In the genomic region with DNA sequence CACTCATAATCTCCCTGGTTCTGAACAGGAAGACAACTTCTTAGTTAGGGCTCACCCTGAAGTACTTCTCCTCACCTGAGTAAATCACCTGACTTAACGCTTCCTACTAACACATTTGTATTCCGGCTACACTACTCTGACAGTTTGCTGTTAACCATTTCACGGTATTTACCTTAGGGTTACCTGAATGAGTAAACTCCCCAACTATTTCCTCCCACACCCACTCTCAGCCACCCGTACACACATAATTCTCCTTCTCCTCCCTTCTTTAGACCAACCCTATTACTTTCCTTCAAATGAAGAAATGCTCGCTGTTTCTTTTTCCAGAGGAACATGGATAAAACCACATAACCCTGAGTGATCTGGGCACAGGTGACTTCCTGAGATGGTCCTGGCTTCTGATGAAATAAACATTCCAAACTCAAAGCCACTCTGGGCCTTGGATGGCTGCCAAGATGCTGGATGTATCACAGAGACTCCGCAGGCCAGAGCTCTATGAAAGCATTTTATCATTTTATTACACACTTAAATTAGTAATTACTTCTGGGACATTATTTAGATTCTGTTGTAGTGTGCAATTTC, we compare ENCODE assay signal across 11 cellular contexts.
A peak's percentile ranks its signal among the peaks of the same experiment; 100 is the strongest.
DNase-seq lines count a peak whose midpoint lies in the region; ATAC-seq and TF ChIP-seq lines count a peak whose summit lies in the region.
"Had no signal": no experiment of that assay in that cellular context is flagged by ENCODE, and none has a peak within 500 bp of the region (broad histone marks: within the 10 kb centered on the region; RNA-seq: fewer than 3 reads in every experiment).

No MANE protein-coding gene starts in this region.

- H3K27ac ChIP-seq in transverse colon = peak overlapping the region; percentile 55 to 78 (median 76)
- H3K27ac ChIP-seq: neural progenitor cell had no signal

- TF ChIP-seq POLR2A in transverse colon (IDR thresholded peaks at IDR 0.05) = no peak

- H3K4me3 ChIP-seq in transverse colon = no peak overlapping the region
- H3K4me3 ChIP-seq: neural progenitor cell had no signal

- 31 to 43% methylated on average over 6 of the region's 6 CpGs for whole genome bisulfite sequencing in transverse colon (ENCODE audit: low coverage in 1 of 2), 2 donors

- in situ Hi-C loops in transverse colon (cut with MboI; ENCODE audit: low pct_ligation_motif_present in 1 of 4, low pct_unique_long_range_greater_than_20kb in 1 of 4, low sequenced_read_pairs in 3 of 4) = no loop called here

- DNase-seq in NCI-H82 (lab: John Stamatoyannopoulos, UW) = peak; percentile 23
- DNase-seq in NCI-H82 treated with DMSO at 0.1 percent for 48 hours (lab: John Stamatoyannopoulos, UW; ENCODE audit: unreplicated experiment) = no peak
- peak; percentile 73 for DNase-seq in NCI-H510A (lab: John Stamatoyannopoulos, UW)
- DNase-seq in transverse colon = peak; percentile 78
- DNase-seq in OCI-M1 (lab: John Stamatoyannopoulos, UW) = no peak
- no peak for DNase-seq in GOT3 (lab: John Stamatoyannopoulos, UW)
- no peak for DNase-seq in hepatic stellate cell (ENCODE audit: low spot score)
- DNase-seq: activated CD4-positive, alpha-beta T cell treated with anti-CD3 and anti-CD28 coated beads for 1 hour; stimulated activated naive CD8-positive, alpha-beta T cell treated with anti-CD3 and anti-CD28 coated beads, Interleukin-15, Interleukin-2, amounts not matched to agents 100 U/mL and 50 U/mL, for 24 hours had no signal

- no peaks in the 10 kb centered on the region for H3K9me3 ChIP-seq in transverse colon

- intact Hi-C loops in transverse colon (cut with DNase I; ENCODE audit: low total_unique reads) = loop anchor here (5.0 kb wide), 1 partner anchor 1392 kb away; no protein-coding TSS in a partner anchor

- H3K27me3 ChIP-seq in transverse colon = no peaks in the 10 kb centered on the region
- H3K27me3 ChIP-seq: neural progenitor cell had no signal

- H3K4me1 ChIP-seq in transverse colon = peaks cover 0 to 43% (median 22%) of the 10 kb centered on the region in 4 donors

- peak; percentile 67 for TF ChIP-seq EP300 in transverse colon (IDR thresholded peaks at IDR 0.05; ENCODE audit: low read depth)

- H3K36me3 ChIP-seq in transverse colon = no peaks in the 10 kb centered on the region
- H3K36me3 ChIP-seq: neural progenitor cell had no signal

- peak in 1 of 5 experiments; percentile 36 for TF ChIP-seq CTCF in transverse colon (IDR thresholded peaks at IDR 0.05)

- ATAC-seq in esophagus mucosa = peak; percentile 100
- ATAC-seq: stimulated activated naive CD8-positive, alpha-beta T cell treated with anti-CD3 and anti-CD28 coated beads, Interleukin-15, Interleukin-2, amounts not matched to agents 100 U/mL and 50 U/mL, for 24 hours had no signal

Comparison
In these comparisons a context has a peak if more than half of its experiments do, and no peak if none do; other contexts are left out.
1. DNase-seq: peak in NCI-H82 (single experiment), NCI-H510A (single experiment) and transverse colon (single experiment); none in NCI-H82 treated with DMSO at 0.1 percent for 48 hours (single experiment), OCI-M1 (single experiment), GOT3 (single experiment) and hepatic stellate cell (single experiment).